In the genomic region with DNA sequence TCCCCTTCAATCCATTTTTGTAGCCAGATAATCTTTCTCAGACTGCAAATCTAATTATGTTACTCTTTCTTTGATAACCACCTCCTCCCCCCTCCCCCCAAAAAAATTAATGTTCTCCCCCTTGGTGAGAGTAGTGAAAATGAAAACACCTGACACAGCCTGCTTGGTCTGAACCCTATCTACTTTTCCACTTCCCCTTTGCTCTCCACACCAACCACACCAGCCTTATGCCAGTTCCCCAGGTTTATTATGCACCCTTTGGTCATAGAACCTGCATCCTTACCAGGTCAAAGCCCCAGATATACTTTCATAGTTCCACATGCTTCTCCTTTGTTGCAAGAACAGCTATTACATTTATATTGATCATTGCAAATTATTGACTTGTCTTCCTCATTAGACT, we compare ENCODE assay signal across 13 cellular contexts. TPM values are rescaled to one million over a fixed set of nuclear protein-coding genes. Genes with fewer than 3 reads are reported as not detected.
A peak's percentile ranks its signal among the peaks of the same experiment; 100 is the strongest.
DNase-seq lines count a peak whose midpoint lies in the region; ATAC-seq, FAIRE-seq and TF ChIP-seq lines count a peak whose summit lies in the region.
"Had no signal": no experiment of that assay in that cellular context is flagged by ENCODE, and none has a peak within 500 bp of the region (broad histone marks: within the 10 kb centered on the region; RNA-seq: fewer than 3 reads in every experiment).

No MANE protein-coding gene starts in this region.

- TF ChIP-seq CTCF in activated CD8-positive, alpha-beta T cell treated with anti-CD3 and anti-CD28 coated beads for 36 hours (IDR thresholded peaks at IDR 0.05): no peak
- TF ChIP-seq CTCF in smooth muscle cell (IDR thresholded peaks at IDR 0.05; ENCODE audit: borderline replicate concordance, insufficient read depth, poor library complexity, severe bottlenecking): no peak

- H3K27ac Mint-ChIP-seq in activated CD8-positive, alpha-beta T cell treated with anti-CD3 and anti-CD28 coated beads for 36 hours: no peak overlapping the region
- H3K27ac Mint-ChIP-seq: activated naive CD8-positive, alpha-beta T cell had no signal

- no peaks in the 10 kb centered on the region for H3K36me3 Mint-ChIP-seq in activated CD8-positive, alpha-beta T cell treated with anti-CD3 and anti-CD28 coated beads for 36 hours (ENCODE audit: low read depth)

- H3K4me1 Mint-ChIP-seq in activated CD8-positive, alpha-beta T cell treated with anti-CD3 and anti-CD28 coated beads for 36 hours (ENCODE audit: low read depth): peaks cover 5% of the 10 kb centered on the region

- peak; percentile 3 for DNase-seq in GM18507 (ENCODE audit: extremely low spot score, insufficient read length, low read depth)
- DNase-seq in activated CD8-positive, alpha-beta T cell treated with anti-CD3 and anti-CD28 coated beads for 36 hours: no peak
- DNase-seq in stimulated activated CD4-positive, alpha-beta T cell treated with anti-CD3 and anti-CD28 coated beads, Interleukin-4, amount 100 ng/mL, for 24 hours: no peak
- no peak for DNase-seq in activated effector memory CD4-positive, alpha-beta T cell treated with Interleukin-2 at 50 U/mL for 16 hours
- no peak for DNase-seq in smooth muscle cell (lab: John Stamatoyannopoulos, UW; ENCODE audit: unreplicated experiment)
- DNase-seq: DND-41, mesendoderm, NCI-H2227 treated with DMSO at 0.1 percent for 48 hours, occipital lobe had no signal

- peak; percentile 75 for ATAC-seq in GM19455 (IDR thresholded peaks at IDR 0.05; ENCODE audit: unreplicated experiment)
- ATAC-seq in HG02798 (IDR thresholded peaks at IDR 0.05; ENCODE audit: poor library complexity, unreplicated experiment): peak; percentile 80
- ATAC-seq in HG03460 (IDR thresholded peaks at IDR 0.05; ENCODE audit: unreplicated experiment): peak; percentile 92
- ATAC-seq in activated CD8-positive, alpha-beta T cell treated with anti-CD3 and anti-CD28 coated beads for 36 hours: no peak

- intact Hi-C loops in activated CD8-positive, alpha-beta T cell treated with anti-CD3 and anti-CD28 coated beads for 36 hours (cut with micrococcal nuclease): no loop called here

- peaks cover 4% of the 10 kb centered on the region for H3K9me3 Mint-ChIP-seq in activated CD8-positive, alpha-beta T cell treated with anti-CD3 and anti-CD28 coated beads for 36 hours

- CTCF ChIA-PET in activated CD8-positive, alpha-beta T cell treated with anti-CD3 and anti-CD28 coated beads for 36 hours (lab: Charles Lee): no interaction called here

- H3K27me3 Mint-ChIP-seq in activated CD8-positive, alpha-beta T cell treated with anti-CD3 and anti-CD28 coated beads for 36 hours: peaks cover 2% of the 10 kb centered on the region
- H3K27me3 Mint-ChIP-seq: activated naive CD8-positive, alpha-beta T cell had no signal

- no peak overlapping the region for H2AFZ ChIP-seq in smooth muscle cell (ENCODE audit: low read depth)

- H3K79me2 ChIP-seq in smooth muscle cell (ENCODE audit: low read depth): no peaks in the 10 kb centered on the region

- H3K36me3 ChIP-seq in smooth muscle cell (ENCODE audit: low read depth): no peaks in the 10 kb centered on the region

- no peak overlapping the region for H3K4me3 ChIP-seq in smooth muscle cell

- no peaks in the 10 kb centered on the region for H3K9me3 ChIP-seq in smooth muscle cell (replicated peaks; ENCODE audit: low read depth)

- no peak overlapping the region for H3K4me2 ChIP-seq in smooth muscle cell

- FAIRE-seq in GM18507 (lab: Jason Lieb, UNC): peak; percentile 64

- H3K27me3 ChIP-seq in smooth muscle cell (ENCODE audit: low read depth): no peaks in the 10 kb centered on the region

- H4K20me1 ChIP-seq in smooth muscle cell (ENCODE audit: low read depth): no peaks in the 10 kb centered on the region

- POLR2A ChIA-PET in activated CD8-positive, alpha-beta T cell treated with anti-CD3 and anti-CD28 coated beads for 36 hours (lab: Charles Lee): no interaction called here

- H3F3A ChIP-seq in smooth muscle cell (ENCODE audit: low read depth): peaks cover 4% of the 10 kb centered on the region

- H3K4me3 Mint-ChIP-seq in activated CD8-positive, alpha-beta T cell treated with anti-CD3 and anti-CD28 coated beads for 36 hours: no peak overlapping the region
- H3K4me3 Mint-ChIP-seq: activated naive CD8-positive, alpha-beta T cell had no signal

- H3K9ac ChIP-seq in smooth muscle cell (ENCODE audit: low read depth): no peak overlapping the region

- peaks cover 4% of the 10 kb centered on the region for H3K4me1 ChIP-seq in smooth muscle cell (ENCODE audit: low read depth)

- no peak overlapping the region for H3K27ac ChIP-seq in smooth muscle cell (ENCODE audit: low read depth)

RNA-seq across cellular contexts. Expression of a gene that starts 19.4 kb away (rescaled TPM):
- 10 to 100 TPM; 31.1 to 37.4 TPM for total RNA-seq in activated CD8-positive, alpha-beta T cell treated with anti-CD3 and anti-CD28 coated beads for 36 hours
- 198 and 240 TPM in 2 replicates for total RNA-seq in smooth muscle cell
- polyA plus RNA-seq in smooth muscle cell: 47.6 and 60.3 TPM in 2 replicates

RNA-seq across cellular contexts. Expression of a gene that starts 53.5 kb away (rescaled TPM):
- not detected for total RNA-seq in activated CD8-positive, alpha-beta T cell treated with anti-CD3 and anti-CD28 coated beads for 36 hours
- total RNA-seq in smooth muscle cell: 18.0 and 23.6 TPM in 2 replicates
- polyA plus RNA-seq in smooth muscle cell: 0.70 and 2.9 TPM in 2 replicates
- total RNA-seq: occipital lobe had no signal

Comparison
In these comparisons a context has a peak if more than half of its experiments do, and no peak if none do; other contexts are left out.
1. RNA of a gene that starts 53.5 kb away (total RNA-seq): 18.0 to 23.6 TPM in smooth muscle cell; not detected in activated CD8-positive, alpha-beta T cell treated with anti-CD3 and anti-CD28 coated beads for 36 hours; every median in the first group is over 10 times any median in the second.